ENCODE assay signal across 14 cellular contexts in genomic region chr20:11366660-11367059, GRCh38.
"Had no signal": no experiment of that assay in that cellular context is flagged by ENCODE, and none has a peak within 500 bp of the region (broad histone marks: within the 10 kb centered on the region; RNA-seq: fewer than 3 reads in every experiment).

No MANE protein-coding gene starts in this region.

- H3K27me3 ChIP-seq: foreskin keratinocyte, pancreas, tibial artery had no signal

- H3K27ac ChIP-seq: foreskin keratinocyte, pancreas, tibial artery had no signal

- DNase-seq: activated gamma-delta T cell treated with Interleukin-2 at 50 U/mL for 16 hours; activated T-cell treated with anti-CD3 and anti-CD28 coated beads, Interleukin-2, amount 50 U/mL, for 1 hour; effector CD4-positive, alpha-beta T cell; erythroblast; hypothalamus; left ventricle myocardium superior; pancreas; right cardiac atrium; stimulated activated CD4-positive, alpha-beta T cell treated with anti-CD3 and anti-CD28 coated beads, Interleukin-12 subunit alpha, Interleukin-12 subunit beta, amount 100 ng/mL, for 4 hours; T-helper 1 cell; tibial artery had no signal

- H3K36me3 ChIP-seq: pancreas, tibial artery had no signal

- H3K4me1 ChIP-seq: foreskin keratinocyte, pancreas had no signal

- H3K4me3 ChIP-seq: pancreas, tibial artery had no signal

- ATAC-seq: activated naive CD4-positive, alpha-beta T cell treated with anti-CD3 and anti-CD28 coated beads, Interleukin-2, amount 50 U/mL, for 72 hours; foreskin keratinocyte; left ventricle myocardium superior; pancreas; right cardiac atrium; WTC11 had no signal

- H3K9me3 ChIP-seq: pancreas, tibial artery had no signal
